ENCODE assay signal across 18 cellular contexts in genomic region chr4:152372444-152372843, GRCh38.
DNase-seq lines count a peak whose midpoint lies in the region; ATAC-seq, FAIRE-seq and TF ChIP-seq lines count a peak whose summit lies in the region.
"Had no signal": no experiment of that assay in that cellular context is flagged by ENCODE, and none has a peak within 500 bp of the region (broad histone marks: within the 10 kb centered on the region; RNA-seq: fewer than 3 reads in every experiment).

No MANE protein-coding gene starts in this region.

- no peak overlapping the region for H2AFZ ChIP-seq in HepG2 (ENCODE audit: low read length)

- H3K27me3 ChIP-seq in liver (ENCODE audit: control insufficient read depth in 4 of 4, insufficient read depth in 4 of 4, low read length in 3 of 4) = no peaks in the 10 kb centered on the region
- no peaks in the 10 kb centered on the region for H3K27me3 ChIP-seq in HepG2 (ENCODE audit: control insufficient read depth in 1 of 2, insufficient read depth in 2 of 2, low read length in 2 of 2)
- no peaks in the 10 kb centered on the region for H3K27me3 ChIP-seq in skeletal muscle tissue (ENCODE audit: control insufficient read depth in 3 of 3, insufficient read depth in 3 of 3, low read length in 3 of 3)

- H3K9ac ChIP-seq in liver (ENCODE audit: low read depth in 1 of 2, low read length in 2 of 2) (no peak overlapping the region), HepG2 (ENCODE audit: insufficient read depth, low read depth, low read length) (no peak overlapping the region), skeletal muscle tissue (ENCODE audit: low read depth in 1 of 3, low read length in 3 of 3) (peak overlapping the region in 1 of 3 donors; percentile 24)

- no peaks in the 10 kb centered on the region for H4K20me1 ChIP-seq in HepG2 (ENCODE audit: insufficient read depth, low read length)

- no peak for FAIRE-seq in HepG2 (lab: Jason Lieb, UNC)
- FAIRE-seq: GM12878, H54 had no signal

- BruUV-seq in HepG2 (replicated peaks; lab: Mats Ljungman, UMichigan) = no TSS peak

- H3K9me3 ChIP-seq in liver (ENCODE audit: control insufficient read depth in 4 of 4, low read length in 3 of 4) = no peaks in the 10 kb centered on the region
- H3K9me3 ChIP-seq in HepG2 (ENCODE audit: low read length) = no peaks in the 10 kb centered on the region
- no peaks in the 10 kb centered on the region for H3K9me3 ChIP-seq in skeletal muscle tissue (ENCODE audit: control insufficient read depth in 3 of 3, low read length in 3 of 3)
- H3K9me3 ChIP-seq: HAP-1 had no signal

- TF ChIP-seq RAD21 in liver (IDR thresholded peaks at IDR 0.05) (no peak), HepG2 (CRISPR knock-in tag; IDR thresholded peaks at IDR 0.05) (no peak)

- TF ChIP-seq CTCF in liver (IDR thresholded peaks at IDR 0.05; ENCODE audit: low read depth, low read length, missing input control) (no peak), HepG2 (CRISPR knock-in tag; IDR thresholded peaks at IDR 0.05) (no peak)

- H3K27ac ChIP-seq in liver (ENCODE audit: low read depth in 1 of 2, low read length in 2 of 2) (no peak overlapping the region), HepG2 (ENCODE audit: extremely low read length, insufficient read depth, low read length) (no peak overlapping the region), skeletal muscle tissue (ENCODE audit: low read depth, low read length) (peak overlapping the region; percentile 44)

- H3K79me2 ChIP-seq in HepG2 (ENCODE audit: insufficient read depth, low read length) = no peaks in the 10 kb centered on the region

- H3K4me3 ChIP-seq in liver (ENCODE audit: low read depth in 1 of 3, low read length in 3 of 3) = no peak overlapping the region
- no peak overlapping the region for H3K4me3 ChIP-seq in HepG2 (replicated peaks in 1 of 3; ENCODE audit: insufficient read depth in 1 of 3, low read depth in 2 of 3, low read length in 3 of 3)
- no peak overlapping the region for H3K4me3 ChIP-seq in skeletal muscle tissue (ENCODE audit: low read length in 3 of 3)
- H3K4me3 ChIP-seq: GM12878, HAP-1 had no signal

- DNase-seq in HepG2 (ENCODE audit: low spot score) (no peak), left lobe of liver (ENCODE audit: low spot score) (no peak), D341Med (ENCODE audit: low spot score) (no peak)
- DNase-seq: C1 segment of cervical spinal cord; Calu3; CD4-positive, alpha-beta memory T cell; COR-L47; DMS79; EL; GDM1; GOT3; HFFc6 had no signal

- TF ChIP-seq EP300 in HepG2 (IDR thresholded peaks at IDR 0.05; ENCODE audit: low read depth in 2 of 2, low read length in 2 of 2) = no peak
- no peak for TF ChIP-seq EP300 in HepG2 (CRISPR knock-in tag; IDR thresholded peaks at IDR 0.05; ENCODE audit: borderline replicate concordance)

- peaks cover 0 to 14% (median 11%) of the 10 kb centered on the region in 4 donors for H3K4me1 ChIP-seq in liver (ENCODE audit: control insufficient read depth in 4 of 4, insufficient read depth in 4 of 4, low read length in 3 of 4)
- no peaks in the 10 kb centered on the region for H3K4me1 ChIP-seq in HepG2 (ENCODE audit: insufficient read depth, low read length)
- peaks cover 5 to 17% (median 9%) of the 10 kb centered on the region in 3 donors for H3K4me1 ChIP-seq in skeletal muscle tissue (ENCODE audit: control insufficient read depth in 3 of 3, insufficient read depth in 3 of 3, low read length in 3 of 3)
- H3K4me1 ChIP-seq: HAP-1 had no signal

- POLR2A ChIA-PET in HepG2 (lab: Yijun Ruan, JAX) = no interaction called here

- H3K36me3 ChIP-seq in liver (ENCODE audit: control insufficient read depth in 4 of 4, insufficient read depth in 3 of 4, low read depth in 1 of 4, low read length in 3 of 4) (no peaks in the 10 kb centered on the region), HepG2 (replicated peaks in 1 of 2; ENCODE audit: control insufficient read depth in 1 of 2, insufficient read depth in 2 of 2, low read length in 2 of 2) (no peaks in the 10 kb centered on the region), skeletal muscle tissue (ENCODE audit: control insufficient read depth in 3 of 3, insufficient read depth in 3 of 3, low read length in 3 of 3) (no peaks in the 10 kb centered on the region)
- H3K36me3 ChIP-seq: HAP-1 had no signal

- in situ Hi-C loops in HepG2 (cut with HindIII; ENCODE audit: extremely low pct_ligation_motif_present, low pct_unique_long_range_greater_than_20kb) = no loop called here

- H3K4me2 ChIP-seq in HepG2 (ENCODE audit: low read depth, low read length) = no peak overlapping the region

- no peak for TF ChIP-seq POLR2A in HepG2 (IDR thresholded peaks at IDR 0.05; ENCODE audit: insufficient read depth in 1 of 2, low read depth in 2 of 2, low read length in 2 of 2)

- intact Hi-C loops in HepG2 (cut with micrococcal nuclease; ENCODE audit: unreplicated experiment) = no loop called here

- ATAC-seq in HepG2 (no peak), left lobe of liver (peak; percentile 54), GM21737 (IDR thresholded peaks at IDR 0.05; ENCODE audit: unreplicated experiment) (no peak)
- ATAC-seq: GM12878 had no signal

- CTCF ChIA-PET in HepG2 (lab: Yijun Ruan, JAX; ENCODE audit: low intra/inter-chr PET ratio, low total read pairs) = no interaction called here

TF ChIP-seq in liver, 16 proteins besides CTCF, POLR2A, EP300 and RAD21:
- TF ChIP-seq SP1 (IDR thresholded peaks at IDR 0.05) (no peak), GABPA (IDR thresholded peaks at IDR 0.05 in 1 of 2, conservative IDR thresholded peaks at IDR 0.05 in 1 of 2) (no peak), HNF4A (conservative IDR thresholded peaks at IDR 0.05) (peak; percentile 19 to 26), EGR1 (IDR thresholded peaks at IDR 0.05; ENCODE audit: low read depth in 2 of 2) (no peak), ZBTB33 (IDR thresholded peaks at IDR 0.05) (no peak)

TF ChIP-seq in HepG2, 621 proteins besides CTCF, POLR2A, EP300 and RAD21:
- TF ChIP-seq ZFP36 (IDR thresholded peaks at IDR 0.05; ENCODE audit: borderline replicate concordance, low read depth, low read length, partially characterized antibody) = no peak
- TF ChIP-seq CREBL2 (CRISPR knock-in tag; IDR thresholded peaks at IDR 0.05; ENCODE audit: borderline replicate concordance) = no peak
- TF ChIP-seq ZFP62 (CRISPR knock-in tag; IDR thresholded peaks at IDR 0.05) = no peak
- TF ChIP-seq ZBTB2 (CRISPR knock-in tag; IDR thresholded peaks at IDR 0.05; ENCODE audit: low read depth) = no peak
- no peak for TF ChIP-seq ZNF260 (CRISPR knock-in tag; IDR thresholded peaks at IDR 0.05; ENCODE audit: borderline replicate concordance, low read depth)
